Comparison of ENCODE assay signal across 20 cellular contexts in the genomic region with DNA sequence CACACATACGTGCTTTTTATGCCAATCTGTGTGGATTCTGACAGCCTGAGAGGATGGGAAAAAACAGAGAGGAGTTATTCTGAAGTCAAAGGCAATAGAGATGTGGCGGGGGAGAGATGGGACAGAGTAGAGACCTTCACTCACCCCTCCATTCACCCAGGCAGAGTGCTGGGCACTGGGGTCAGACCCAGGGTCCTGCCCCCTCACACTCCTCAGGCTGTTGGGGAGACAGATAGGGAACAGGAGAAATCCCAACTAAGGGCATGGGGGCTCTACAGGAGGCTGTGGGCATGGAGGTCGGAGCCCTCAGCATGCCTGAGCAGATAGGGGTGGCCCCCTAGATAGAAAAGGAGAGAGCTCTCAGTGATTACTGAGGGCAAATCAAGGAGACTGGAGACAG. TPM values are rescaled to one million over a fixed set of nuclear protein-coding genes. Genes with fewer than 3 reads are reported as not detected.
DNase-seq lines count a peak whose midpoint lies in the region; ATAC-seq, FAIRE-seq and TF ChIP-seq lines count a peak whose summit lies in the region.
"Had no signal": no experiment of that assay in that cellular context is flagged by ENCODE, and none has a peak within 500 bp of the region (broad histone marks: within the 10 kb centered on the region; RNA-seq: fewer than 3 reads in every experiment).

No MANE protein-coding gene starts in this region.

- peak overlapping the region; percentile 28 for H3K27ac Mint-ChIP-seq in T-helper 1 cell treated with Interleukin-12 subunit alpha and Interleukin-12 subunit beta and Interleukin-4 antibody, amounts not matched to agents 30 μg/mL and 1 μg/mL, for 36 hours
- peak overlapping the region; percentile 78 for H3K27ac Mint-ChIP-seq in neural crest cell (ENCODE audit: unreplicated experiment)
- peak overlapping the region in 1 of 2 donors; percentile 30 for H3K27ac Mint-ChIP-seq in stimulated activated naive CD8-positive, alpha-beta T cell treated with anti-CD3 and anti-CD28 coated beads, Interleukin-15, amount 100 ng/mL, for 72 hours
- H3K27ac Mint-ChIP-seq: CD4-positive, alpha-beta T cell; H9 had no signal

- no peaks in the 10 kb centered on the region for H3K4me1 ChIP-seq in osteoblast (ENCODE audit: insufficient read depth, low read length)
- H3K4me1 ChIP-seq: A549 had no signal

- no peaks in the 10 kb centered on the region for H4K20me1 ChIP-seq in osteoblast (ENCODE audit: insufficient read depth, low read length)

- H3K9me3 Mint-ChIP-seq in T-helper 1 cell treated with Interleukin-12 subunit alpha and Interleukin-12 subunit beta and Interleukin-4 antibody, amounts not matched to agents 30 μg/mL and 1 μg/mL, for 36 hours = no peaks in the 10 kb centered on the region
- no peaks in the 10 kb centered on the region for H3K9me3 Mint-ChIP-seq in neural crest cell
- H3K9me3 Mint-ChIP-seq in stimulated activated naive CD8-positive, alpha-beta T cell treated with anti-CD3 and anti-CD28 coated beads, Interleukin-15, amount 100 ng/mL, for 72 hours = no peaks in the 10 kb centered on the region
- H3K9me3 Mint-ChIP-seq: CD4-positive, alpha-beta T cell; H9 had no signal

- ATAC-seq in GM21423 (IDR thresholded peaks at IDR 0.05; ENCODE audit: unreplicated experiment) = no peak
- ATAC-seq in stimulated activated naive CD8-positive, alpha-beta T cell treated with anti-CD3 and anti-CD28 coated beads, Interleukin-15, amount 100 ng/mL, for 72 hours = no peak
- ATAC-seq: A549, GM12878 had no signal

- no peak overlapping the region for H3K4me2 ChIP-seq in osteoblast (ENCODE audit: insufficient read depth, low read length)
- H3K4me2 ChIP-seq: A549 had no signal

- no peak overlapping the region for H3K4me3 Mint-ChIP-seq in T-helper 1 cell treated with Interleukin-12 subunit alpha and Interleukin-12 subunit beta and Interleukin-4 antibody, amounts not matched to agents 30 μg/mL and 1 μg/mL, for 36 hours
- H3K4me3 Mint-ChIP-seq in neural crest cell = no peak overlapping the region
- no peak overlapping the region for H3K4me3 Mint-ChIP-seq in stimulated activated naive CD8-positive, alpha-beta T cell treated with anti-CD3 and anti-CD28 coated beads, Interleukin-15, amount 100 ng/mL, for 72 hours
- H3K4me3 Mint-ChIP-seq: CD4-positive, alpha-beta T cell; H9 had no signal

- TF ChIP-seq CTCF in bronchial epithelial cell (IDR thresholded peaks at IDR 0.05; ENCODE audit: insufficient read depth, low read length, severe bottlenecking) (no peak), neural crest cell (conservative IDR thresholded peaks at IDR 0.05) (no peak), osteoblast (IDR thresholded peaks at IDR 0.05; ENCODE audit: extremely low read depth, low read depth, low read length) (no peak)

- FAIRE-seq in bronchial epithelial cell (lab: Jason Lieb, UNC) (peak; percentile 50), frontal cortex (lab: Jason Lieb, UNC) (no peak)
- FAIRE-seq: A549, GM12878, H1, HTR-8/SVneo had no signal

- no peaks in the 10 kb centered on the region for H3K9me3 ChIP-seq in osteoblast (ENCODE audit: low read depth, low read length)
- H3K9me3 ChIP-seq: A549 had no signal

- H3K36me3 ChIP-seq in bronchial epithelial cell (ENCODE audit: control insufficient read depth, insufficient read depth, low read length) (no peaks in the 10 kb centered on the region), osteoblast (ENCODE audit: insufficient read depth, low read length) (no peaks in the 10 kb centered on the region)

- no peaks in the 10 kb centered on the region for H3K36me3 Mint-ChIP-seq in T-helper 1 cell treated with Interleukin-12 subunit alpha and Interleukin-12 subunit beta and Interleukin-4 antibody, amounts not matched to agents 30 μg/mL and 1 μg/mL, for 36 hours (ENCODE audit: low read depth)
- H3K36me3 Mint-ChIP-seq in neural crest cell (ENCODE audit: low read depth) = no peaks in the 10 kb centered on the region

- H3K79me2 ChIP-seq in osteoblast (ENCODE audit: insufficient read depth, low read length) = no peaks in the 10 kb centered on the region

- no peak overlapping the region for H2AFZ ChIP-seq in osteoblast (ENCODE audit: low read length)

- no peak overlapping the region for H3K4me3 ChIP-seq in bronchial epithelial cell (ENCODE audit: low read depth, low read length)
- no peak overlapping the region for H3K4me3 ChIP-seq in osteoblast (ENCODE audit: insufficient read depth, low read length)
- H3K4me3 ChIP-seq: A549, GM12878 had no signal

- no peak for DNase-seq in T-helper 1 cell
- no peak for DNase-seq in bronchial epithelial cell (ENCODE audit: low read depth)
- DNase-seq in neural crest cell (ENCODE audit: low read depth, low spot score) = no peak
- DNase-seq in osteoblast (ENCODE audit: insufficient read length, low spot score, missing footprints) = peak; percentile 46
- no peak for DNase-seq in stimulated activated naive CD8-positive, alpha-beta T cell treated with anti-CD3 and anti-CD28 coated beads, Interleukin-15, amount 100 ng/mL, for 72 hours
- DNase-seq in frontal cortex (ENCODE audit: low spot score in 2 of 2) = no peak
- DNase-seq: AML-193; CD4-positive, alpha-beta T cell; DND-41; EL; H9 had no signal

- H3K4me1 Mint-ChIP-seq in T-helper 1 cell treated with Interleukin-12 subunit alpha and Interleukin-12 subunit beta and Interleukin-4 antibody, amounts not matched to agents 30 μg/mL and 1 μg/mL, for 36 hours (ENCODE audit: low read depth) = no peaks in the 10 kb centered on the region
- no peaks in the 10 kb centered on the region for H3K4me1 Mint-ChIP-seq in neural crest cell
- H3K4me1 Mint-ChIP-seq in stimulated activated naive CD8-positive, alpha-beta T cell treated with anti-CD3 and anti-CD28 coated beads, Interleukin-15, amount 100 ng/mL, for 72 hours = no peaks in the 10 kb centered on the region

- H3K27me3 Mint-ChIP-seq in T-helper 1 cell treated with Interleukin-12 subunit alpha and Interleukin-12 subunit beta and Interleukin-4 antibody, amounts not matched to agents 30 μg/mL and 1 μg/mL, for 36 hours (ENCODE audit: low read depth) = peaks cover 12% of the 10 kb centered on the region
- H3K27me3 Mint-ChIP-seq in neural crest cell (ENCODE audit: low read depth) = peaks cover 2% of the 10 kb centered on the region
- no peaks in the 10 kb centered on the region for H3K27me3 Mint-ChIP-seq in stimulated activated naive CD8-positive, alpha-beta T cell treated with anti-CD3 and anti-CD28 coated beads, Interleukin-15, amount 100 ng/mL, for 72 hours
- H3K27me3 Mint-ChIP-seq: CD4-positive, alpha-beta T cell had no signal

- no peak overlapping the region for H3K27ac ChIP-seq in osteoblast (ENCODE audit: low read depth, low read length)
- H3K27ac ChIP-seq: 22Rv1, A549, C4-2B had no signal

- H3K27me3 ChIP-seq in bronchial epithelial cell (ENCODE audit: control insufficient read depth, insufficient read depth, low read length) (no peaks in the 10 kb centered on the region), osteoblast (ENCODE audit: insufficient read depth, low read length) (no peaks in the 10 kb centered on the region)

RNA-seq across cellular contexts. Expression of gene SLC22A14, which starts 30.3 kb away (rescaled TPM):
- total RNA-seq in bronchial epithelial cell = 0.26 and 0.64 TPM in 2 replicates
- total RNA-seq in neural crest cell = not detected in 2 replicates
- total RNA-seq in osteoblast = 0.29 and 0.36 TPM in 2 replicates
- total RNA-seq in frontal cortex = under 0.01 TPM
- total RNA-seq: G401, GM12878, H1, H9 had no signal

RNA-seq across cellular contexts. Expression of gene XYLB, which starts 34.2 kb away (rescaled TPM):
- total RNA-seq in bronchial epithelial cell = 1.5 and 2.1 TPM in 2 replicates
- 10.1 and 12.0 TPM in 2 replicates for total RNA-seq in neural crest cell
- 10.1 and 12.4 TPM in 2 replicates for total RNA-seq in osteoblast
- total RNA-seq in frontal cortex = 4.1 TPM

RNA-seq across cellular contexts. Expression of gene SLC22A13, which starts 46.7 kb away (rescaled TPM):
- 0.77 and 0.79 TPM in 2 replicates for total RNA-seq in bronchial epithelial cell
- 0.19 and 0.41 TPM in 2 replicates for total RNA-seq in neural crest cell
- total RNA-seq in osteoblast = 0.29 and 0.36 TPM in 2 replicates
- under 0.01 TPM for total RNA-seq in frontal cortex
- total RNA-seq: G401, H9 had no signal
